Comparison of ENCODE assay signal across 1 cellular context in genomic region chr11:61042961-61043540, GRCh38.
TF ChIP-seq lines count a peak whose summit lies in the region.

No MANE protein-coding gene starts in this region.

TF ChIP-seq in GM12878, 131 proteins besides CTCF, POLR2A, EP300 and RAD21 (continued from another document and continues in another):
- TF ChIP-seq RELA (IDR thresholded peaks at IDR 0.05; ENCODE audit: borderline replicate concordance, partially characterized antibody) (peak; percentile 64), CREB1 (IDR thresholded peaks at IDR 0.05; ENCODE audit: low read depth) (peak; percentile 59; the same call in 1 of the 2 replicates), CHD2 (IDR thresholded peaks at IDR 0.05; ENCODE audit: borderline replicate concordance, low read depth, low read length) (peak; percentile 48; the same call in 1 of the 2 replicates), CBX5 (IDR thresholded peaks at IDR 0.05; ENCODE audit: low read depth) (no peak), ATF7 (IDR thresholded peaks at IDR 0.05; ENCODE audit: low read depth) (peak; percentile 68), BCL11A (IDR thresholded peaks at IDR 0.05; ENCODE audit: low read depth, low read length) (peak; percentile 75; the same call in 1 of the 2 replicates), KDM1A (IDR thresholded peaks at IDR 0.05; ENCODE audit: borderline replicate concordance) (no peak), PAX8 (IDR thresholded peaks at IDR 0.05) (peak; percentile 64; the same call in 1 of the 2 replicates), MYB (IDR thresholded peaks at IDR 0.05; ENCODE audit: borderline replicate concordance, low read depth, low read length) (0 out of 2 replicates have a peak, but pooled peaks have one; percentile 30), MTA2 (IDR thresholded peaks at IDR 0.05; ENCODE audit: low read depth) (peak; percentile 94), REST (IDR thresholded peaks at IDR 0.05; ENCODE audit: low read depth, low read length) (no peak), POLR2AphosphoS5 (IDR thresholded peaks at IDR 0.05; ENCODE audit: low read length) (peak; percentile 80), FOXK2 (IDR thresholded peaks at IDR 0.05) (no peak), EED (IDR thresholded peaks at IDR 0.05; ENCODE audit: low read depth) (no peak), RELB (IDR thresholded peaks at IDR 0.05; ENCODE audit: low read depth) (peak; percentile 92), IRF3 (IDR thresholded peaks at IDR 0.05) (no peak), KLF5 (IDR thresholded peaks at IDR 0.05; ENCODE audit: partially characterized antibody) (peak; percentile 32), POU2F2 (IDR thresholded peaks at IDR 0.05; ENCODE audit: borderline replicate concordance, low read depth, low read length) (peak; percentile 45; the same call in 1 of the 3 replicates), SREBF1 (IDR thresholded peaks at IDR 0.05; ENCODE audit: low read length) (no peak), IRF4 (IDR thresholded peaks at IDR 0.05; ENCODE audit: low read depth, low read length) (no peak), E2F8 (IDR thresholded peaks at IDR 0.05; ENCODE audit: low read depth, partially characterized antibody) (no peak), STAT1 (conservative IDR thresholded peaks at IDR 0.05) (no peak), MLLT1 (IDR thresholded peaks at IDR 0.05) (peak; percentile 28; the same call in 1 of the 2 replicates), ZNF274 (IDR thresholded peaks at IDR 0.05; ENCODE audit: insufficient read depth, insufficient read length) (no peak), RFX5 (IDR thresholded peaks at IDR 0.05; ENCODE audit: low read depth, low read length) (no peak), E2F4 (IDR thresholded peaks at IDR 0.05; ENCODE audit: low read depth, low read length) (no peak), ZNF687 (IDR thresholded peaks at IDR 0.05) (0 out of 2 replicates have a peak, but pooled peaks have one; percentile 34), BMI1 (IDR thresholded peaks at IDR 0.05; ENCODE audit: borderline replicate concordance) (peak; percentile 26; the same call in 1 of the 2 replicates), CBFB (IDR thresholded peaks at IDR 0.05; ENCODE audit: low read depth) (no peak), ZBTB4 (CRISPR knock-in tag; IDR thresholded peaks at IDR 0.05) (no peak), ZSCAN29 (IDR thresholded peaks at IDR 0.05) (peak; percentile 71; the same call in 1 of the 2 replicates), STAT3 (IDR thresholded peaks at IDR 0.05; ENCODE audit: low read depth, low read length) (no peak), SMC3 (IDR thresholded peaks at IDR 0.05; ENCODE audit: borderline replicate concordance, low read length) (no peak), MEF2B (IDR thresholded peaks at IDR 0.05; ENCODE audit: partially characterized antibody, poor library complexity, severe bottlenecking) (no peak), NFYA (IDR thresholded peaks at IDR 0.05; ENCODE audit: borderline replicate concordance, low read depth, low read length) (no peak), BHLHE40 (IDR thresholded peaks at IDR 0.05; ENCODE audit: borderline replicate concordance in 1 of 2, low read depth in 2 of 2, low read length in 1 of 2) (peak in 1 of 2 experiments; percentile 27; a peak in 1 of 4 replicates), SRF (IDR thresholded peaks at IDR 0.05; ENCODE audit: low read depth in 2 of 2, low read length in 2 of 2) (no peak), TCF3 (IDR thresholded peaks at IDR 0.05; ENCODE audit: borderline replicate concordance, insufficient read depth, low read depth, low read length) (no peak), HDAC6 (IDR thresholded peaks at IDR 0.05; ENCODE audit: unreplicated experiment) (no peak), HDGF (IDR thresholded peaks at IDR 0.05) (0 out of 2 replicates have a peak, but pooled peaks have one; percentile 34)
